ENCODE assay signal across 1 cellular context in genomic region chr4:158209825-158210807, GRCh38.
TF ChIP-seq lines count a peak whose summit lies in the region.

Gene TMEM144 (plus strand): TSS chr4:158210486. CDS start chr4:158212668, 2,182 bp downstream.

TF ChIP-seq in K562, 482 proteins besides CTCF, POLR2A, EP300 and RAD21 (continued from another document and continues in another):
- TF ChIP-seq, protein P1, sequence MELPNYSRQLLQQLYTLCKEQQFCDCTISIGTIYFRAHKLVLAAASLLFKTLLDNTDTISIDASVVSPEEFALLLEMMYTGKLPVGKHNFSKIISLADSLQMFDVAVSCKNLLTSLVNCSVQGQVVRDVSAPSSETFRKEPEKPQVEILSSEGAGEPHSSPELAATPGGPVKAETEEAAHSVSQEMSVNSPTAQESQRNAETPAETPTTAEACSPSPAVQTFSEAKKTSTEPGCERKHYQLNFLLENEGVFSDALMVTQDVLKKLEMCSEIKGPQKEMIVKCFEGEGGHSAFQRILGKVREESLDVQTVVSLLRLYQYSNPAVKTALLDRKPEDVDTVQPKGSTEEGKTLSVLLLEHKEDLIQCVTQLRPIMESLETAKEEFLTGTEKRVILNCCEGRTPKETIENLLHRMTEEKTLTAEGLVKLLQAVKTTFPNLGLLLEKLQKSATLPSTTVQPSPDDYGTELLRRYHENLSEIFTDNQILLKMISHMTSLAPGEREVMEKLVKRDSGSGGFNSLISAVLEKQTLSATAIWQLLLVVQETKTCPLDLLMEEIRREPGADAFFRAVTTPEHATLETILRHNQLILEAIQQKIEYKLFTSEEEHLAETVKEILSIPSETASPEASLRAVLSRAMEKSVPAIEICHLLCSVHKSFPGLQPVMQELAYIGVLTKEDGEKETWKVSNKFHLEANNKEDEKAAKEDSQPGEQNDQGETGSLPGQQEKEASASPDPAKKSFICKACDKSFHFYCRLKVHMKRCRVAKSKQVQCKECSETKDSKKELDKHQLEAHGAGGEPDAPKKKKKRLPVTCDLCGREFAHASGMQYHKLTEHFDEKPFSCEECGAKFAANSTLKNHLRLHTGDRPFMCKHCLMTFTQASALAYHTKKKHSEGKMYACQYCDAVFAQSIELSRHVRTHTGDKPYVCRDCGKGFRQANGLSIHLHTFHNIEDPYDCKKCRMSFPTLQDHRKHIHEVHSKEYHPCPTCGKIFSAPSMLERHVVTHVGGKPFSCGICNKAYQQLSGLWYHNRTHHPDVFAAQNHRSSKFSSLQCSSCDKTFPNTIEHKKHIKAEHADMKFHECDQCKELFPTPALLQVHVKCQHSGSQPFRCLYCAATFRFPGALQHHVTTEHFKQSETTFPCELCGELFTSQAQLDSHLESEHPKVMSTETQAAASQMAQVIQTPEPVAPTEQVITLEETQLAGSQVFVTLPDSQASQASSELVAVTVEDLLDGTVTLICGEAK (IDR thresholded peaks at IDR 0.05) = peak; percentile 45
- TF ChIP-seq, protein P1 (CRISPR knock-in tag; IDR thresholded peaks at IDR 0.05) = no peak
- TF ChIP-seq RB1 (IDR thresholded peaks at IDR 0.05; ENCODE audit: low read depth) = no peak; the same call in 1 of the 2 replicates
- TF ChIP-seq KLF6 (CRISPR knock-in tag; IDR thresholded peaks at IDR 0.05; ENCODE audit: borderline replicate concordance) = no peak
- TF ChIP-seq ELF4 (CRISPR knock-in tag; IDR thresholded peaks at IDR 0.05) = no peak
- peak; percentile 77; the same call in 1 of the 2 replicates for TF ChIP-seq ZSCAN32 (CRISPR knock-in tag; IDR thresholded peaks at IDR 0.05)
- TF ChIP-seq PHTF2 (CRISPR knock-in tag; IDR thresholded peaks at IDR 0.05) = no peak
- TF ChIP-seq FOXP1 (CRISPR knock-in tag; IDR thresholded peaks at IDR 0.05) = no peak
- TF ChIP-seq CEBPZ (IDR thresholded peaks at IDR 0.05; ENCODE audit: borderline replicate concordance, low read depth, low read length) = no peak
- TF ChIP-seq MECOM (CRISPR knock-in tag; IDR thresholded peaks at IDR 0.05) = no peak
- no peak for TF ChIP-seq ZNF717 (CRISPR knock-in tag; IDR thresholded peaks at IDR 0.05)
- TF ChIP-seq MITF (IDR thresholded peaks at IDR 0.05) = peak; percentile 16; the same call in 1 of the 2 replicates
- TF ChIP-seq CBX8 (IDR thresholded peaks at IDR 0.05; ENCODE audit: borderline replicate concordance, extremely low read depth, low read depth, low read length, poor library complexity, severe bottlenecking) = no peak
- TF ChIP-seq ELK1 (CRISPR knock-in tag; IDR thresholded peaks at IDR 0.05) = no peak
- no peak for TF ChIP-seq CCAR2 (IDR thresholded peaks at IDR 0.05; ENCODE audit: low read depth, low read length)
- TF ChIP-seq, protein P2, sequence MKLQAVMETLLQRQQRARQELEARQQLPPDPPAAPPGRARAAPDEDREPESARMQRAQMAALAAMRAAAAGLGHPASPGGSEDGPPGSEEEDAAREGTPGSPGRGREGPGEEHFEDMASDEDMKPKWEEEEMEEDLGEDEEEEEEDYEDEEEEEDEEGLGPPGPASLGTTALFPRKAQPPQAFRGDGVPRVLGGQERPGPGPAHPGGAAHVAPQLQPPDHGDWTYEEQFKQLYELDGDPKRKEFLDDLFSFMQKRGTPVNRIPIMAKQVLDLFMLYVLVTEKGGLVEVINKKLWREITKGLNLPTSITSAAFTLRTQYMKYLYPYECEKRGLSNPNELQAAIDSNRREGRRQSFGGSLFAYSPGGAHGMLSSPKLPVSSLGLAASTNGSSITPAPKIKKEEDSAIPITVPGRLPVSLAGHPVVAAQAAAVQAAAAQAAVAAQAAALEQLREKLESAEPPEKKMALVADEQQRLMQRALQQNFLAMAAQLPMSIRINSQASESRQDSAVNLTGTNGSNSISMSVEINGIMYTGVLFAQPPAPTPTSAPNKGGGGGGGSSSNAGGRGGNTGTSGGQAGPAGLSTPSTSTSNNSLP (IDR thresholded peaks at IDR 0.05; ENCODE audit: borderline replicate concordance, low read depth, low read length) = no peak
- no peak for TF ChIP-seq ZNF57 (CRISPR knock-in tag; IDR thresholded peaks at IDR 0.05)
- TF ChIP-seq MEF2A (IDR thresholded peaks at IDR 0.05; ENCODE audit: control insufficient read depth, low read depth, low read length) = no peak
- TF ChIP-seq ZFP91 (CRISPR knock-in tag; IDR thresholded peaks at IDR 0.05) = no peak
- TF ChIP-seq SPI1 (IDR thresholded peaks at IDR 0.05; ENCODE audit: borderline replicate concordance, low read depth, low read length) = no peak
- no peak for TF ChIP-seq FUS (optimal IDR thresholded peaks at IDR 0.05; ENCODE audit: low read depth, low read length)
- peak; percentile 55 for TF ChIP-seq GABPA (tag; conservative IDR thresholded peaks at IDR 0.05; ENCODE audit: low read depth)
- no peak for TF ChIP-seq RFX5 (IDR thresholded peaks at IDR 0.05; ENCODE audit: low read depth, low read length)
- TF ChIP-seq KDM2B (CRISPR knock-in tag; IDR thresholded peaks at IDR 0.05) = no peak
- TF ChIP-seq BRF1 (IDR thresholded peaks at IDR 0.05; ENCODE audit: borderline replicate concordance, extremely low read depth, insufficient read length) = no peak
- TF ChIP-seq, protein P3, sequence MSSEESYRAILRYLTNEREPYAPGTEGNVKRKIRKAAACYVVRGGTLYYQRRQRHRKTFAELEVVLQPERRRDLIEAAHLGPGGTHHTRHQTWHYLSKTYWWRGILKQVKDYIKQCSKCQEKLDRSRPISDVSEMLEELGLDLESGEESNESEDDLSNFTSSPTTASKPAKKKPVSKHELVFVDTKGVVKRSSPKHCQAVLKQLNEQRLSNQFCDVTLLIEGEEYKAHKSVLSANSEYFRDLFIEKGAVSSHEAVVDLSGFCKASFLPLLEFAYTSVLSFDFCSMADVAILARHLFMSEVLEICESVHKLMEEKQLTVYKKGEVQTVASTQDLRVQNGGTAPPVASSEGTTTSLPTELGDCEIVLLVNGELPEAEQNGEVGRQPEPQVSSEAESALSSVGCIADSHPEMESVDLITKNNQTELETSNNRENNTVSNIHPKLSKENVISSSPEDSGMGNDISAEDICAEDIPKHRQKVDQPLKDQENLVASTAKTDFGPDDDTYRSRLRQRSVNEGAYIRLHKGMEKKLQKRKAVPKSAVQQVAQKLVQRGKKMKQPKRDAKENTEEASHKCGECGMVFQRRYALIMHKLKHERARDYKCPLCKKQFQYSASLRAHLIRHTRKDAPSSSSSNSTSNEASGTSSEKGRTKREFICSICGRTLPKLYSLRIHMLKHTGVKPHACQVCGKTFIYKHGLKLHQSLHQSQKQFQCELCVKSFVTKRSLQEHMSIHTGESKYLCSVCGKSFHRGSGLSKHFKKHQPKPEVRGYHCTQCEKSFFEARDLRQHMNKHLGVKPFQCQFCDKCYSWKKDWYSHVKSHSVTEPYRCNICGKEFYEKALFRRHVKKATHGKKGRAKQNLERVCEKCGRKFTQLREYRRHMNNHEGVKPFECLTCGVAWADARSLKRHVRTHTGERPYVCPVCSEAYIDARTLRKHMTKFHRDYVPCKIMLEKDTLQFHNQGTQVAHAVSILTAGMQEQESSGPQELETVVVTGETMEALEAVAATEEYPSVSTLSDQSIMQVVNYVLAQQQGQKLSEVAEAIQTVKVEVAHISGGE (CRISPR knock-in tag; IDR thresholded peaks at IDR 0.05) = 0 out of 6 replicates have a peak, but pooled peaks of 1 of the 3 experiments have one; percentile 16
- TF ChIP-seq NR3C1 (CRISPR knock-in tag; IDR thresholded peaks at IDR 0.05) = no peak
- no peak for TF ChIP-seq ZNF445 (CRISPR knock-in tag; IDR thresholded peaks at IDR 0.05; ENCODE audit: low read depth)
- TF ChIP-seq ZNF780A (CRISPR knock-in tag; IDR thresholded peaks at IDR 0.05) = no peak
- no peak for TF ChIP-seq SREBF2 (CRISPR knock-in tag; IDR thresholded peaks at IDR 0.05)
- TF ChIP-seq ZNF785 (CRISPR knock-in tag; IDR thresholded peaks at IDR 0.05) = no peak
- peak; percentile 79 for TF ChIP-seq L3MBTL2 (IDR thresholded peaks at IDR 0.05)
- peak; percentile 40; the same call in 1 of the 2 replicates for TF ChIP-seq TFAP4 (CRISPR knock-in tag; IDR thresholded peaks at IDR 0.05; ENCODE audit: borderline replicate concordance)
- TF ChIP-seq ZNF217 (CRISPR knock-in tag; IDR thresholded peaks at IDR 0.05) = no peak
